In the genomic region with DNA sequence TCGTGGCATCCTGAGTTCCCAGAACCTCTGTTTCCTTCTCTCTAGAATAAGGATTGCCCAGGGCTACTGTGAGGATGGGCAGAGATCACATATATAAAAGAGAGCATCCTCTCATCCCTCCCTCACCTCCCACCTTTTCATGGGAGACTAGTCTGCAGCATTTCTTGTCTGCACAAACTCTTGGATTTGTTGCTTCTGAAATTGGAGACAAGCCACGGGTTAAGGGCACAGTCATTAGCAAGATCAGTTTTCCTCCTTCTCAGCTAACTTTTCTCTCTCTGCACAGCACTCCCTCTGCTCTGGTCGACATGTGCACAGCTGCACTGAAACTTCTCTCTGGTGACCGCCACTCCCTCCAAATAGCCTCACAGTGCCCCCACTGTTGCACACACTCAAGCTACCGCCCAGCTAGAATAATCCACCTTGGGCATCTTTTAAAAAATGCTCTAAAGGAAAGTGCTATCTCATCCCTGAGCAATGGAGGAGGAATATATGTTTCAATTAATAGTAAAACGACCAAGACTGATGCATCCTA, we compare ENCODE assay signal across 29 cellular contexts.
"Had no signal": no experiment of that assay in that cellular context is flagged by ENCODE, and none has a peak within 500 bp of the region (broad histone marks: within the 10 kb centered on the region; RNA-seq: fewer than 3 reads in every experiment).

No MANE protein-coding gene starts in this region.

- H3K27me3 ChIP-seq: cardiac muscle cell had no signal

- H3K27ac Mint-ChIP-seq: activated CD4-positive, alpha-beta memory T cell treated with anti-CD3 and anti-CD28 coated beads for 36 hours; activated CD4-positive, alpha-beta T cell treated with anti-CD3 and anti-CD28 coated beads, Interleukin-2, amount 10 ng/mL, durations not matched to agents 7 days and 5 days; activated naive CD4-positive, alpha-beta T cell treated with anti-CD3 and anti-CD28 coated beads for 36 hours; activated naive CD8-positive, alpha-beta T cell; activated T-helper 17 cell treated with anti-CD3 and anti-CD28 coated beads, Interleukin-2, amount 50 U/mL, for 72 hours; brain; T-helper 17 cell; WTC11 had no signal

- H3K9me3 Mint-ChIP-seq: activated T-helper 17 cell treated with anti-CD3 and anti-CD28 coated beads, Interleukin-2, amount 50 U/mL, for 72 hours had no signal

- H3K4me3 ChIP-seq: cardiac muscle cell, K562 had no signal

- H3K27me3 Mint-ChIP-seq: activated naive CD8-positive, alpha-beta T cell; activated T-helper 17 cell treated with anti-CD3 and anti-CD28 coated beads, Interleukin-2, amount 50 U/mL, for 72 hours; T-helper 17 cell had no signal

- H3K4me3 Mint-ChIP-seq: activated CD4-positive, alpha-beta memory T cell treated with anti-CD3 and anti-CD28 coated beads for 36 hours; activated CD4-positive, alpha-beta T cell treated with anti-CD3 and anti-CD28 coated beads, Interleukin-2, amount 10 ng/mL, durations not matched to agents 7 days and 5 days; activated naive CD4-positive, alpha-beta T cell treated with anti-CD3 and anti-CD28 coated beads for 36 hours; activated naive CD8-positive, alpha-beta T cell; activated T-helper 17 cell treated with anti-CD3 and anti-CD28 coated beads, Interleukin-2, amount 50 U/mL, for 72 hours; brain; T-helper 17 cell; WTC11 had no signal

- DNase-seq: activated CD4-positive, alpha-beta memory T cell treated with anti-CD3 and anti-CD28 coated beads for 36 hours; activated CD4-positive, alpha-beta T cell treated with anti-CD3 and anti-CD28 coated beads, Interleukin-2, amount 10 ng/mL, durations not matched to agents 7 days and 5 days; activated CD4-positive, CD25-positive, alpha-beta regulatory T cell treated with anti-CD3 and anti-CD28 coated beads, Interleukin-2, amount 50 U/mL, for 72 hours; activated CD8-positive, alpha-beta memory T cell treated with anti-CD3 and anti-CD28 coated beads for 24 hours; activated gamma-delta T cell; activated naive CD4-positive, alpha-beta T cell treated with anti-CD3 and anti-CD28 coated beads for 36 hours; activated T-cell treated with anti-CD3 and anti-CD28 coated beads, Interleukin-2, amount 50 U/mL, for 48 hours; amygdala; Karpas-422; NCI-H1105 treated with DMSO at 0.1 percent for 48 hours; NCI-H1436 treated with DMSO at 0.1 percent for 48 hours; NCI-H187 treated with DMSO at 0.1 percent for 48 hours; NCI-H2107; NCI-H2171 treated with DMSO at 0.1 percent for 48 hours; NCI-H345; NCI-H510A; NCI-H526 treated with DMSO at 0.1 percent for 48 hours; NCI-H82; NK-92 treated with Interleukin-12 subunit alpha and Interleukin-12 subunit beta, amount 100 ng/mL, for 24 hours; PC-3; SIG-M5; T-helper 17 cell; T-helper 9 cell had no signal

- ATAC-seq: activated T-helper 17 cell treated with anti-CD3 and anti-CD28 coated beads, Interleukin-2, amount 50 U/mL, for 72 hours; K562; PC-3; T-helper 17 cell; WTC11 had no signal

- H3K4me1 Mint-ChIP-seq: brain had no signal

- H3K36me3 ChIP-seq: cardiac muscle cell had no signal

- H3K27ac ChIP-seq: cardiac muscle cell had no signal

- H3K36me3 Mint-ChIP-seq: activated CD4-positive, alpha-beta memory T cell treated with anti-CD3 and anti-CD28 coated beads for 36 hours; activated naive CD8-positive, alpha-beta T cell; brain; WTC11 had no signal
